Comparison of ENCODE assay signal across 7 cellular contexts in the genomic region with DNA sequence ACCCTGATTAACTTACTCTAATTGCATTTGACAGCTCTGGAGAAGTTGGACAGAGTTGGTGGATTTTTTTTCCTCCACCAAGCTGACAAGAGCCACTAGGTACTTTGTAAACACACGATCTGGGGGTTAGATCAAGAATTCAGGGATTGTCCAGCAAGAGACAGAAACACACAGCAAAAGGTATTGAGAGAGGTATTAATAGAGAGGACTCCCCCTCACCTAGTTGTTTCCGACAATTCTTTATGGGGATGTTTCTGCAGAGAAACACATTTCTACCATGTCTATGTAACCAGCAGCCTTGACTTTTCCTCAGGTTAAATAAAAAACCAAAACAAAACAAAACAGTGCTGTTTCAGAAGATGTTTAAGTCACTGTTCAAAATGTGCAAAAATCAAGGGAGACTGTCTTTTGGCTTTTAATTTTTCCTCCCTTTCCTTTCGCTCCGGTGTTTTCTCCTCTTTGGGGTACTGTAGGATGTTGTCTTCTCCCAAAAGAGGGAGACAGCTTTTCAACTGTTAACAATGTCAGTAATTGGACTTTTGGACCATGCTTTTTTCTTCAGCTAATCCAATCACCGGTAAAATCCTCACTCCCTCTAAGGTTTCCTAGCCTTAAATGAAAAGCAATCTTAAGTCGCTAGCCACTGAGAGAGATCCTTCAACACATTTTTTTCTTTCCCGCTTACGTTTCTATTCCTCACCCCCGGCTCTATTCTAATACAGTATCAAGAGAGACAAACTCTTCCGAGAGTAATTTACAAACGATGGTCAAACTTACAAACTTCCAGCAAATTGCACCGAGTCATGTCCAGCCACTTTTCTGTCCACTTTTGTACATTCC. TPM values are rescaled to one million over a fixed set of nuclear protein-coding genes. Genes with fewer than 3 reads are reported as not detected.
DNase-seq lines count a peak whose midpoint lies in the region; ATAC-seq and TF ChIP-seq lines count a peak whose summit lies in the region.

No MANE protein-coding gene starts in this region.

- peaks cover 49% of the 10 kb centered on the region for H3K4me1 Mint-ChIP-seq in T-helper 17 cell

- no peaks in the 10 kb centered on the region for H3K27me3 Mint-ChIP-seq in T-helper 17 cell

- no peaks in the 10 kb centered on the region for H3K9me3 ChIP-seq in T-helper 17 cell (ENCODE audit: control insufficient read depth, low read length, poor library complexity, severe bottlenecking)

- H3K27ac Mint-ChIP-seq in T-helper 17 cell, result peak overlapping the region; percentile 97

- DNase-seq in HT-29 (ENCODE audit: low spot score) (peak; percentile 69), T-helper 17 cell (no peak), fibroblast of the aortic adventitia (ENCODE audit: low read depth) (no peak), pons (ENCODE audit: low spot score) (peak; percentile 68), activated gamma-delta T cell (lab: John Stamatoyannopoulos, UW) (no peak)

- ATAC-seq in T-helper 17 cell (no peak), GM18873 (IDR thresholded peaks at IDR 0.05; ENCODE audit: low FRiP score, unreplicated experiment) (no peak), HG02885 (IDR thresholded peaks at IDR 0.05; ENCODE audit: poor library complexity, unreplicated experiment) (no peak)

- H3K4me3 ChIP-seq in fibroblast of the aortic adventitia (ENCODE audit: low read depth, low read length), result peak overlapping the region; percentile 74

- peaks cover 8% of the 10 kb centered on the region for H3K36me3 Mint-ChIP-seq in T-helper 17 cell (ENCODE audit: low read depth)

- peak overlapping the region; percentile 98 for H3K4me3 Mint-ChIP-seq in T-helper 17 cell

- no peak for TF ChIP-seq CTCF in fibroblast of the aortic adventitia (IDR thresholded peaks at IDR 0.05; ENCODE audit: insufficient read depth, low read length)

RNA-seq across cellular contexts. Expression of gene MAML2, which starts 0.6 kb away (rescaled TPM):
- 4.8 and 5.2 TPM in 2 replicates for total RNA-seq in HT-29 (2014; rRNA removed; shearing (Covaris generic))
- total RNA-seq in T-helper 17 cell (10 to 100 TPM; 29.2 to 34.9 TPM), fibroblast of the aortic adventitia (ENCODE audit: low replicate concordance) (15.4 and 20.1 TPM in 2 replicates)

RNA-seq across cellular contexts. Expression of gene CCDC82, which starts 47.4 kb away (rescaled TPM):
- 7.6 and 9.5 TPM in 2 replicates for total RNA-seq in HT-29 (2014; rRNA removed; shearing (Covaris generic))
- 10 to 100 TPM; 22.2 to 24.1 TPM for total RNA-seq in T-helper 17 cell
- total RNA-seq in fibroblast of the aortic adventitia (ENCODE audit: low replicate concordance), result 31.2 and 53.1 TPM in 2 replicates

RNA-seq across cellular contexts. Expression of gene JRKL, which starts 47.5 kb away (rescaled TPM):
- 4.5 and 5.1 TPM in 2 replicates for total RNA-seq in HT-29 (2014; rRNA removed; shearing (Covaris generic))
- total RNA-seq in T-helper 17 cell, result 1 to 10 TPM; 3.7 to 4.7 TPM
- total RNA-seq in fibroblast of the aortic adventitia (ENCODE audit: low replicate concordance), result 8.2 and 10.4 TPM in 2 replicates

Comparison
In these comparisons a context has a peak if more than half of its experiments do, and no peak if none do; other contexts are left out.
1. DNase-seq: peak in HT-29 (single experiment) and pons (single experiment); none in T-helper 17 cell (0 of 3), fibroblast of the aortic adventitia (single experiment) and activated gamma-delta T cell (single experiment).